19 cellular contexts compared by ENCODE assay signal in the genomic region with DNA sequence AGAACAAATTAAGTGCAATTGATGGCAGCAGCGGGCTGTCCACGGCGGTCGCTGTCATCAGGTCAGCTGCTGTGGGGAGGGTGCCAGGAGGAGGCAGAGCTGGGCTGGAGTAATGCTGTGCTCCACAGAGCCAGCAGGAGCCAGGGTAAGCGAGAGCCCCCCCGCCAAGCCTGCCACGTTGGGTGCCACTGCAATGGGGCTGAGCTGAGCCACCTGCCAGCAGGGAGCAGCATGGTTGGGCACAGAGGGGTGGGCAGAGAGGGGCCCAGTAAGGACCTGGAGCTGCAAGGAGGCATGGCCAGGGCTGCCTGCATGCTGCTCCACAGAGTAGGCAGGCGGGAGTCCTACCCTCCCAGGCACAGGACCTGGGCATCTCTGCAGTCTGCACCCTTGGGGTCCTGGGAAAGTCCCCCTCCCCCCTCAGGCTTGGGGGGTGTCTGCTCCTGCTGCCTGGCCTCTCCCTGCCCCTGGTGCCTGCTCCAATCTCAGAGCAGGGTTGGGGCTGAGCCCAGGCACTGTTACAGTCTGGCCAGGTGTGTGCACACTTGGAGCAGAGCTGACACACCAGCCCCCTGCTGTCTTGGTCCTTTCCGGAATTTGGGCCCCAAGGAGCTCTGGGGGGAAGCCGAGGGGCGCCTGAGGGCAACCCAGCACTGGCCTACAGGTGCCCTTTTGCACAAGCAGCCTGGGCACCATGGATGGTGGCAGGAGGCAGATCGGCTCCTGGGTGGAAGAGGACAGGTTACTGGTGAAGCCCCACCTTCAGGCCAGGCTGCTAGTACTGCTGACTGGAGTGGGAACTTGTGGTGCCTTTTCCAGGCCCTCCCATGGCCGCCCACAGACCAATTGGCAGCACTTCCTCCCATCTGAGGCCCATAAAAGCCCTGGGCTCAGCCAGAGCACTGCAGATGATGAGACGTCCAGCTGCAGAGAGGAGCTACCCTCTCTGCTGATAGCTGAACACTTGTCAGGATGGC.
"Had no signal": no experiment of that assay in that cellular context is flagged by ENCODE, and none has a peak within 500 bp of the region (broad histone marks: within the 10 kb centered on the region; RNA-seq: fewer than 3 reads in every experiment).

No MANE protein-coding gene starts in this region.

- H3K9me3 ChIP-seq: esophagus squamous epithelium, thyroid gland had no signal

- H3K27ac ChIP-seq: coronary artery, esophagus squamous epithelium, parathyroid adenoma, thyroid gland had no signal

- DNase-seq: activated CD4-positive, alpha-beta memory T cell treated with anti-CD3 and anti-CD28 coated beads for 36 hours; activated CD4-positive, alpha-beta T cell treated with anti-CD3 and anti-CD28 coated beads for 36 hours; activated naive CD4-positive, alpha-beta T cell treated with anti-CD3 and anti-CD28 coated beads for 36 hours; activated naive CD8-positive, alpha-beta T cell treated with anti-CD3 and anti-CD28 coated beads, Interleukin-2, amount 50 U/mL, for 24 hours; activated T-cell treated with anti-CD3 and anti-CD28 coated beads for 4 hours; anterior cingulate cortex; esophagus squamous epithelium; left colon; naive B cell; stimulated activated CD4-positive, alpha-beta T cell treated with anti-CD3 and anti-CD28 coated beads, Interleukin-12 subunit alpha, Interleukin-12 subunit beta, amount 100 ng/mL, for 4 hours; stimulated activated CD4-positive, alpha-beta T cell treated with anti-CD3 and anti-CD28 coated beads, Interleukin-1b, Interleukin-23, amount 100 ng/mL, for 48 hours; stimulated activated CD8-positive, alpha-beta memory T cell treated with anti-CD3 and anti-CD28 coated beads, Interleukin-4, amount 100 ng/mL, for 48 hours; stimulated activated naive CD4-positive, alpha-beta T cell treated with Interleukin-2 at 50 U/mL for 16 hours; SW 1271; thyroid gland had no signal

- H3K36me3 ChIP-seq: esophagus squamous epithelium, thyroid gland had no signal

- ATAC-seq: activated CD4-positive, alpha-beta T cell treated with anti-CD3 and anti-CD28 coated beads for 36 hours; activated naive CD8-positive, alpha-beta T cell treated with anti-CD3 and anti-CD28 coated beads, Interleukin-2, amount 50 U/mL, for 24 hours; activated T-helper 17 cell treated with anti-CD3 and anti-CD28 coated beads, Interleukin-2, amount 50 U/mL, for 72 hours; left colon had no signal

- H3K4me1 ChIP-seq: parathyroid adenoma, thyroid gland had no signal

- H3K4me3 ChIP-seq: coronary artery, esophagus squamous epithelium, lung, thyroid gland had no signal

- H3K9ac ChIP-seq: parathyroid adenoma had no signal

- H2AFZ ChIP-seq: parathyroid adenoma had no signal

- H3K27me3 ChIP-seq: esophagus squamous epithelium, thyroid gland had no signal
